Comparison of ENCODE assay signal across 9 cellular contexts in genomic region chr10:15013530-15013929, GRCh38. TPM values are rescaled to one million over a fixed set of nuclear protein-coding genes. Genes with fewer than 3 reads are reported as not detected.
"Had no signal": no experiment of that assay in that cellular context is flagged by ENCODE, and none has a peak within 500 bp of the region (broad histone marks: within the 10 kb centered on the region; RNA-seq: fewer than 3 reads in every experiment).

No MANE protein-coding gene starts in this region.

RNA-seq across cellular contexts. Expression of gene OLAH, which starts 30.2 kb away (rescaled TPM):
- total RNA-seq: cardiac septum, fibroblast of lung had no signal

RNA-seq across cellular contexts. Expression of gene MEIG1, which starts 54.3 kb away (rescaled TPM):
- total RNA-seq: dermis blood vessel endothelial cell; endothelial cell of umbilical vein; kidney; mesenteric fat pad; natural killer cell treated with Interleukin-12 subunit alpha and Interleukin-12 subunit beta and Interleukin-15 and Interleukin-18, amount 100 ng/mL, for 72 hours; tibial nerve had no signal
- polyA plus RNA-seq: fibroblast of lung, liver had no signal
